In genomic region chr16:11583889-11584565, GRCh38 we compare ENCODE assay signal across 8 cellular contexts. TPM values are rescaled to one million over a fixed set of nuclear protein-coding genes. Genes with fewer than 3 reads are reported as not detected.
DNase-seq lines count a peak whose midpoint lies in the region; ATAC-seq and TF ChIP-seq lines count a peak whose summit lies in the region.

No MANE protein-coding gene starts in this region.

- peak; percentile 54 for ATAC-seq in left lobe of liver
- ATAC-seq in esophagus mucosa: no peak

- peak overlapping the region; percentile 84 for H3K27ac Mint-ChIP-seq in activated T-helper 2 cell treated with anti-CD3 and anti-CD28 coated beads, Interferon-gamma antibody, Interleukin-2, Interleukin-4, amounts not matched to agents 10 μg/mL and 5 μg/mL and 100 μg/mL, durations not matched to agents 14 hours and 24 hours and 36 hours

- H2AFZ ChIP-seq in ACC112 (ENCODE audit: low read length, unreplicated experiment): no peak overlapping the region

- no peak for TF ChIP-seq CTCF in vagina (IDR thresholded peaks at IDR 0.05)

- H3K9me3 ChIP-seq in vagina: no peaks in the 10 kb centered on the region

- peak overlapping the region; percentile 90 for H3K4me3 Mint-ChIP-seq in activated T-helper 2 cell treated with anti-CD3 and anti-CD28 coated beads, Interferon-gamma antibody, Interleukin-2, Interleukin-4, amounts not matched to agents 10 μg/mL and 5 μg/mL and 100 μg/mL, durations not matched to agents 14 hours and 24 hours and 36 hours (ENCODE audit: low read depth)

- TF ChIP-seq POLR2A in vagina (IDR thresholded peaks at IDR 0.05): no peak

- H3K4me1 Mint-ChIP-seq in activated T-helper 2 cell treated with anti-CD3 and anti-CD28 coated beads, Interferon-gamma antibody, Interleukin-2, Interleukin-4, amounts not matched to agents 10 μg/mL and 5 μg/mL and 100 μg/mL, durations not matched to agents 14 hours and 24 hours and 36 hours (ENCODE audit: low read depth): peaks cover 54% of the 10 kb centered on the region

- H3K36me3 ChIP-seq in ACC112 (ENCODE audit: insufficient read depth, low read length) (peaks cover 13% of the 10 kb centered on the region; the same call in 1 of the 2 replicates), vagina (no peaks in the 10 kb centered on the region)

- H3K27me3 ChIP-seq in ACC112 (ENCODE audit: insufficient read depth, low read length) (no peaks in the 10 kb centered on the region), vagina (no peaks in the 10 kb centered on the region)

- H3K27me3 Mint-ChIP-seq in activated T-helper 2 cell treated with anti-CD3 and anti-CD28 coated beads, Interferon-gamma antibody, Interleukin-2, Interleukin-4, amounts not matched to agents 10 μg/mL and 5 μg/mL and 100 μg/mL, durations not matched to agents 14 hours and 24 hours and 36 hours (ENCODE audit: low read depth): peaks cover 3% of the 10 kb centered on the region

- H3K27ac ChIP-seq in ACC112 (ENCODE audit: low read depth, low read length) (no peak overlapping the region), vagina (peak overlapping the region; percentile 99)

- CTCF ChIA-PET in HEK293T (lab: Yijun Ruan, JAX): interaction anchor here (0.5 to 1.2 kb wide), 6 partner anchors 52 to 213 kb away, joined by 3 to 4 read pairs (median 3); no protein-coding TSS in a partner anchor

- H3K9me3 Mint-ChIP-seq in activated T-helper 2 cell treated with anti-CD3 and anti-CD28 coated beads, Interferon-gamma antibody, Interleukin-2, Interleukin-4, amounts not matched to agents 10 μg/mL and 5 μg/mL and 100 μg/mL, durations not matched to agents 14 hours and 24 hours and 36 hours: no peaks in the 10 kb centered on the region

- peaks cover 57% of the 10 kb centered on the region for H3K79me2 ChIP-seq in ACC112 (ENCODE audit: control insufficient read depth, insufficient read depth, low read length, unreplicated experiment)

- in situ Hi-C loops in ACHN (cut with HindIII; ENCODE audit: low pct_ligation_motif_present, low pct_unique_long_range_greater_than_20kb, low sequenced_read_pairs): no loop called here

- intact Hi-C loops in activated T-helper 2 cell treated with anti-CD3 and anti-CD28 coated beads, Interferon-gamma antibody, Interleukin-2, Interleukin-4, amounts not matched to agents 10 μg/mL and 5 μg/mL and 100 μg/mL, durations not matched to agents 14 hours and 24 hours and 36 hours (cut with micrococcal nuclease): loop anchor here (2.0 to 10.0 kb wide), 8 partner anchors 51 to 709 kb away; partner anchors contain the start of genes CIITA, SNN, TXNDC11 and ZC3H7A
- intact Hi-C loops in vagina (cut with DNase I): loop anchor here (5.0 kb wide), 1 partner anchor 48 kb away; no protein-coding TSS in a partner anchor

- peaks cover 16% of the 10 kb centered on the region for H3K4me1 ChIP-seq in ACC112 (ENCODE audit: control insufficient read depth, insufficient read depth, low read length, unreplicated experiment)
- peaks cover 56% of the 10 kb centered on the region for H3K4me1 ChIP-seq in vagina

- peaks cover 50% of the 10 kb centered on the region for H3K36me3 Mint-ChIP-seq in activated T-helper 2 cell treated with anti-CD3 and anti-CD28 coated beads, Interferon-gamma antibody, Interleukin-2, Interleukin-4, amounts not matched to agents 10 μg/mL and 5 μg/mL and 100 μg/mL, durations not matched to agents 14 hours and 24 hours and 36 hours (ENCODE audit: low read depth)

- POLR2A ChIA-PET in HEK293T (lab: Yijun Ruan, JAX): no interaction called here

- H3K4me3 ChIP-seq in ACC112 (ENCODE audit: low read depth, low read length): peak overlapping the region; percentile 11; the same call in 1 of the 2 replicates
- peak overlapping the region; percentile 9 to 19 for H3K4me3 ChIP-seq in vagina

- DNase-seq in HEK293T (ENCODE audit: extremely low spot score) (no peak), left lobe of liver (ENCODE audit: low spot score) (no peak), vagina (ENCODE audit: extremely low spot score in 2 of 2) (no peak), ACHN (no peak)
- no peak for DNase-seq in activated T-helper 2 cell treated with anti-CD3 and anti-CD28 coated beads, Interferon-gamma antibody, Interleukin-2, Interleukin-4, amounts not matched to agents 10 μg/mL and 5 μg/mL and 100 μg/mL, durations not matched to agents 14 hours and 24 hours and 36 hours (ENCODE audit: low spot score)
- DNase-seq in activated effector memory CD4-positive, alpha-beta T cell treated with anti-CD3 and anti-CD28 coated beads, Interleukin-2, amount 50 U/mL, for 16 hours: no peak

TF ChIP-seq in HEK293T, 16 proteins besides CTCF, POLR2A, EP300 and RAD21:
- TF ChIP-seq, protein P1, sequence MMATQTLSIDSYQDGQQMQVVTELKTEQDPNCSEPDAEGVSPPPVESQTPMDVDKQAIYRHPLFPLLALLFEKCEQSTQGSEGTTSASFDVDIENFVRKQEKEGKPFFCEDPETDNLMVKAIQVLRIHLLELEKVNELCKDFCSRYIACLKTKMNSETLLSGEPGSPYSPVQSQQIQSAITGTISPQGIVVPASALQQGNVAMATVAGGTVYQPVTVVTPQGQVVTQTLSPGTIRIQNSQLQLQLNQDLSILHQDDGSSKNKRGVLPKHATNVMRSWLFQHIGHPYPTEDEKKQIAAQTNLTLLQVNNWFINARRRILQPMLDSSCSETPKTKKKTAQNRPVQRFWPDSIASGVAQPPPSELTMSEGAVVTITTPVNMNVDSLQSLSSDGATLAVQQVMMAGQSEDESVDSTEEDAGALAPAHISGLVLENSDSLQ (IDR thresholded peaks at IDR 0.05): peak; percentile 84
- TF ChIP-seq NFRKB (IDR thresholded peaks at IDR 0.05): no peak

RNA-seq across cellular contexts. Expression of gene LITAF, which starts 2.7 kb away (rescaled TPM):
- 121 and 135 TPM in 2 replicates for total RNA-seq in activated T-helper 2 cell treated with anti-CD3 and anti-CD28 coated beads, Interferon-gamma antibody, Interleukin-2, Interleukin-4, amounts not matched to agents 10 μg/mL and 5 μg/mL and 100 μg/mL, durations not matched to agents 14 hours and 24 hours and 36 hours
- total RNA-seq in left lobe of liver: 47.0 TPM
- total RNA-seq in vagina: 111 TPM
- 36.9 TPM for total RNA-seq in esophagus mucosa
